ENCODE assay signal across 1 cellular context in genomic region chr2:168517801-168518200, GRCh38.
TF ChIP-seq lines count a peak whose summit lies in the region.

No MANE protein-coding gene starts in this region.

TF ChIP-seq in GM23338, 12 proteins besides CTCF, POLR2A, EP300 and RAD21 (continued from another document):
- TF ChIP-seq ZNF462 (CRISPR knock-in tag; IDR thresholded peaks at IDR 0.05), result no peak
- TF ChIP-seq POLR2AphosphoS5 (IDR thresholded peaks at IDR 0.05; ENCODE audit: low read depth), result no peak
- no peak for TF ChIP-seq CREB1 (CRISPR knock-in tag; IDR thresholded peaks at IDR 0.05; ENCODE audit: low read depth)
TF ChIP-seq in GM23338: peak in this region for 0.
